8 cellular contexts compared by ENCODE assay signal in genomic region chr11:45885274-45885920, GRCh38. TPM values are rescaled to one million over a fixed set of nuclear protein-coding genes. Genes with fewer than 3 reads are reported as not detected.
DNase-seq lines count a peak whose midpoint lies in the region; ATAC-seq, FAIRE-seq and TF ChIP-seq lines count a peak whose summit lies in the region.

TSS of gene MAPK8IP1 (plus strand) at chr11:45885651. CDS start at chr11:45885821, 170 bp downstream.

- peak within 1 kb of the TSS in 6 of 7 donors; percentile 29 to 75 (median 52) for H3K27ac Mint-ChIP-seq in CD4-positive, alpha-beta memory T cell
- H3K27ac Mint-ChIP-seq in T-helper 2 cell treated with Interferon-gamma antibody and Interleukin-4, amounts not matched to agents 5 μg/mL and 100 μg/mL, for 36 hours: no peak within 1 kb of the TSS

- ATAC-seq in GM21423 (IDR thresholded peaks at IDR 0.05; ENCODE audit: unreplicated experiment) (peak; percentile 65), K562 (peak; percentile 87), GM21786 (IDR thresholded peaks at IDR 0.05; ENCODE audit: unreplicated experiment) (no peak)

- peaks cover 0 to 2% (median 0%) of the 10 kb centered on the region in 8 donors for H3K9me3 Mint-ChIP-seq in CD4-positive, alpha-beta memory T cell
- no peaks in the 10 kb centered on the region for H3K9me3 Mint-ChIP-seq in T-helper 2 cell treated with Interferon-gamma antibody and Interleukin-4, amounts not matched to agents 5 μg/mL and 100 μg/mL, for 36 hours

- H3K4me2 ChIP-seq in MM.1S (ENCODE audit: low read depth, low read length) (peak within 1 kb of the TSS; percentile 94; the same call in 1 of the 2 replicates), K562 (ENCODE audit: insufficient read depth, low read length) (peak within 1 kb of the TSS; percentile 52)

- H3K36me3 Mint-ChIP-seq in CD4-positive, alpha-beta memory T cell: peaks cover 16% of the 10 kb centered on the region in 2 donors
- H3K36me3 Mint-ChIP-seq in T-helper 2 cell treated with Interferon-gamma antibody and Interleukin-4, amounts not matched to agents 5 μg/mL and 100 μg/mL, for 36 hours (ENCODE audit: low read depth): peaks cover 4% of the 10 kb centered on the region

- 4% methylated on average over 18 of the region's 73 CpGs for WGBS in K562 (ENCODE audit: insufficient coverage, low coverage, missing lambda C conversion rate)

- no peaks in the 10 kb centered on the region for H3K9me2 ChIP-seq in MM.1S (replicated peaks; ENCODE audit: insufficient read depth, low read length)

- TF ChIP-seq RAD21 in K562 (CRISPR knock-in tag; conservative IDR thresholded peaks at IDR 0.05 in 1 of 2, IDR thresholded peaks at IDR 0.05 in 1 of 2): no peak

- H3K36me3 ChIP-seq in CD4-positive, alpha-beta memory T cell (ENCODE audit: insufficient read depth, low read length): peaks cover 14% of the 10 kb centered on the region
- H3K36me3 ChIP-seq in MM.1S (replicated peaks; ENCODE audit: insufficient read depth, low read length) (no peaks in the 10 kb centered on the region), K562 (ENCODE audit: control insufficient read depth, insufficient read depth, low read length) (peaks cover 21% of the 10 kb centered on the region; the same call in 2 of the 3 replicates)

- H3K4me1 ChIP-seq in CD4-positive, alpha-beta memory T cell (ENCODE audit: insufficient read depth, low read length): peaks cover 5% of the 10 kb centered on the region
- H3K4me1 ChIP-seq in MM.1S (ENCODE audit: low read length) (no peaks in the 10 kb centered on the region), K562 (replicated peaks in 1 of 2; ENCODE audit: control insufficient read depth in 2 of 2, insufficient read depth in 2 of 2, low read length in 2 of 2) (peaks cover 0 to 26% of the 10 kb centered on the region in 2 experiments; a peak in 3 of 5 replicates)

- H3K4me3 Mint-ChIP-seq in CD4-positive, alpha-beta memory T cell: peak within 1 kb of the TSS; percentile 69 to 84 (median 76)
- peak within 1 kb of the TSS; percentile 53 for H3K4me3 Mint-ChIP-seq in T-helper 2 cell treated with Interferon-gamma antibody and Interleukin-4, amounts not matched to agents 5 μg/mL and 100 μg/mL, for 36 hours

- no peak for TF ChIP-seq EP300 in K562 (IDR thresholded peaks at IDR 0.05; ENCODE audit: low read length)

- POLR2A ChIA-PET in CD4-positive, alpha-beta memory T cell (lab: Charles Lee; ENCODE audit: partially characterized antibody): no interaction called here
- POLR2A ChIA-PET in K562 (lab: Yijun Ruan, JAX): no interaction called here

- H2AFZ ChIP-seq in MM.1S (ENCODE audit: low read length): no peak within 1 kb of the TSS
- peak within 1 kb of the TSS; percentile 66; the same call in 1 of the 2 replicates for H2AFZ ChIP-seq in K562 (ENCODE audit: low read depth, low read length)

- peak; percentile 47 to 67 (median 58) for DNase-seq in CD4-positive, alpha-beta memory T cell
- DNase-seq in MM.1S (peak; percentile 76), K562 (ENCODE audit: extremely low read depth in 1 of 4, low spot score in 3 of 4) (peak; percentile 73 to 98 (median 94)), iPS-NIHi11 (ENCODE audit: low spot score) (peak; percentile 99)
- peak; percentile 39 for DNase-seq in T-helper 2 cell treated with Interferon-gamma antibody and Interleukin-4, amounts not matched to agents 5 μg/mL and 100 μg/mL, for 36 hours (ENCODE audit: low spot score)
- peak; percentile 11 to 24 for DNase-seq in stimulated activated CD4-positive, alpha-beta T cell treated with anti-CD3 and anti-CD28 coated beads, Interleukin-12 subunit alpha, Interleukin-12 subunit beta, amount 100 ng/mL, for 24 hours (ENCODE audit: low read depth in 2 of 2)

- no peaks in the 10 kb centered on the region for H3F3A ChIP-seq in MM.1S (ENCODE audit: insufficient read depth, low read length)

- TF ChIP-seq POLR2A in K562 (conservative IDR thresholded peaks at IDR 0.05): no peak

- H3K4me1 Mint-ChIP-seq in CD4-positive, alpha-beta memory T cell: peaks cover 8 to 16% (median 11%) of the 10 kb centered on the region in 4 donors
- peaks cover 1% of the 10 kb centered on the region for H3K4me1 Mint-ChIP-seq in T-helper 2 cell treated with Interferon-gamma antibody and Interleukin-4, amounts not matched to agents 5 μg/mL and 100 μg/mL, for 36 hours (ENCODE audit: low read depth)

- FAIRE-seq in K562 (lab: Jason Lieb, UNC): peak; percentile 35

- no peak within 1 kb of the TSS; the same call in 1 of the 2 replicates for H3K9ac ChIP-seq in MM.1S (ENCODE audit: low read length)
- peak within 1 kb of the TSS in 1 of 2 experiments; percentile 81; a peak in 2 of 4 replicates for H3K9ac ChIP-seq in K562 (ENCODE audit: insufficient read depth in 1 of 2, low read depth in 2 of 2, low read length in 2 of 2)

- no peaks in the 10 kb centered on the region for H3K9me3 ChIP-seq in CD4-positive, alpha-beta memory T cell (ENCODE audit: control insufficient read depth in 1 of 2, low read length in 2 of 2)
- H3K9me3 ChIP-seq in MM.1S (replicated peaks; ENCODE audit: insufficient read depth, low read length): no peaks in the 10 kb centered on the region
- H3K9me3 ChIP-seq in K562 (replicated peaks; ENCODE audit: control insufficient read depth, insufficient read depth, low read depth, low read length): no peaks in the 10 kb centered on the region

- H3K79me2 ChIP-seq in MM.1S (ENCODE audit: low read length): no peaks in the 10 kb centered on the region
- H3K79me2 ChIP-seq in K562 (ENCODE audit: control insufficient read depth, insufficient read depth, low read length): no peaks in the 10 kb centered on the region

- TF ChIP-seq CTCF in MM.1S (IDR thresholded peaks at IDR 0.05; ENCODE audit: low read length) (no peak), K562 (IDR thresholded peaks at IDR 0.05 in 2 of 3, conservative IDR thresholded peaks at IDR 0.05 in 1 of 3; ENCODE audit: insufficient read depth in 2 of 3, low read depth in 1 of 3, low read length in 3 of 3) (no peak)

- no TSS peak for BruUV-seq in K562 (replicated peaks; lab: Mats Ljungman, UMichigan)

- no peak within 1 kb of the TSS for H3K27ac ChIP-seq in CD4-positive, alpha-beta memory T cell (ENCODE audit: low read depth, low read length)
- H3K27ac ChIP-seq in MM.1S (ENCODE audit: low read length) (no peak within 1 kb of the TSS), K562 (ENCODE audit: extremely low read depth, low read depth, low read length) (no peak within 1 kb of the TSS)

- in situ Hi-C loops in K562 (cut with MboI): no loop called here

- H3K4me3 ChIP-seq in CD4-positive, alpha-beta memory T cell (ENCODE audit: low read length in 2 of 2): no peak within 1 kb of the TSS
- H3K4me3 ChIP-seq in MM.1S (ENCODE audit: low read length) (peak within 1 kb of the TSS; percentile 50; the same call in 1 of the 2 replicates), K562 (peak within 1 kb of the TSS; percentile 55)

- CTCF ChIA-PET in CD4-positive, alpha-beta memory T cell (lab: Charles Lee; ENCODE audit: partially characterized antibody): no interaction called here
- CTCF ChIA-PET in K562 (lab: Yijun Ruan, JAX; ENCODE audit: low intra/inter-chr PET ratio): interaction anchor here (0.6 kb wide), 1 partner anchor 433 kb away, joined by 3 read pairs; no protein-coding TSS in a partner anchor

- no peaks in the 10 kb centered on the region for H3K9me1 ChIP-seq in K562 (ENCODE audit: control insufficient read depth, insufficient read depth, low read length)

- H3K27me3 ChIP-seq in CD4-positive, alpha-beta memory T cell (ENCODE audit: insufficient read depth, low read length): no peaks in the 10 kb centered on the region
- H3K27me3 ChIP-seq in MM.1S (replicated peaks; ENCODE audit: insufficient read depth, low read length) (no peaks in the 10 kb centered on the region), K562 (ENCODE audit: control insufficient read depth in 2 of 2, insufficient read depth in 2 of 2, low read length in 2 of 2) (no peaks in the 10 kb centered on the region)

- H3K27me3 Mint-ChIP-seq in CD4-positive, alpha-beta memory T cell: peaks cover 0 to 4% of the 10 kb centered on the region in 2 donors
- H3K27me3 Mint-ChIP-seq in T-helper 2 cell treated with Interferon-gamma antibody and Interleukin-4, amounts not matched to agents 5 μg/mL and 100 μg/mL, for 36 hours (ENCODE audit: low read depth): peaks cover 4% of the 10 kb centered on the region

- H4K20me1 ChIP-seq in MM.1S (ENCODE audit: insufficient read depth, low read length) (no peaks in the 10 kb centered on the region), K562 (replicated peaks; ENCODE audit: control insufficient read depth, insufficient read depth, low read length) (peaks cover 30% of the 10 kb centered on the region)

- intact Hi-C loops in CD4-positive, alpha-beta memory T cell (cut with micrococcal nuclease): loop anchor here (2.0 to 10.0 kb wide), 3 partner anchors 13 to 509 kb away; partner anchors contain the start of gene CHRM4
- intact Hi-C loops in K562 (cut with micrococcal nuclease): no loop called here

TF ChIP-seq in K562, 482 proteins besides CTCF, POLR2A, EP300 and RAD21 (continues in another document):
- TF ChIP-seq CCNT2 (IDR thresholded peaks at IDR 0.05; ENCODE audit: borderline replicate concordance, extremely low read depth, insufficient read length, low read depth, low read length) (peak; percentile 41), ZNF197 (CRISPR knock-in tag; IDR thresholded peaks at IDR 0.05; ENCODE audit: low read depth) (0 out of 2 replicates have a peak, but pooled peaks have one; percentile 52), RBBP5 (IDR thresholded peaks at IDR 0.05; ENCODE audit: borderline replicate concordance, insufficient read depth, low read length, poor library complexity, severe bottlenecking) (peak; percentile 31), ARID1B (IDR thresholded peaks at IDR 0.05) (no peak), ZNF445 (CRISPR knock-in tag; IDR thresholded peaks at IDR 0.05; ENCODE audit: low read depth) (no peak)

RNA-seq across cellular contexts. Expression of gene MAPK8IP1, which starts in this region (rescaled TPM):
- total RNA-seq in CD4-positive, alpha-beta memory T cell: under 1 TPM; 0.73 to 0.86 TPM
- polyA plus RNA-seq in CD4-positive, alpha-beta memory T cell: under 1 TPM; 0.06 to 0.08 TPM
- 1.4 and 6.4 TPM in 2 replicates for total RNA-seq in K562 (2011; cell fraction: chromatin; rRNA removed; ENCODE audit: low replicate concordance)
- 4.3 and 4.5 TPM in 2 replicates for total RNA-seq in K562 (2011; cell fraction: nucleolus; rRNA removed)
- 2.4 and 2.6 TPM in 2 replicates for total RNA-seq in K562 (2011; cell fraction: nucleoplasm; rRNA removed)
- total RNA-seq in K562 (2014; rRNA removed): 5.4 and 8.0 TPM in 2 replicates
- 0.89 and 1.5 TPM in 2 replicates for total RNA-seq in K562 (2014; rRNA removed; fragmentation: Illumina TruSeq; extraction: Trizol)
- total RNA-seq in K562 (2015; rRNA removed; fragmentation: Illumina TruSeq; extraction: Trizol): 2.1 and 2.3 TPM in 2 replicates
- total RNA-seq in K562 (2021): 6.6 and 6.9 TPM in 2 replicates
- polyA plus RNA-seq in K562 (2011; rRNA removed): 2.5 and 3.9 TPM in 2 replicates
- 4.4 and 9.8 TPM in 2 replicates for polyA plus RNA-seq in K562 (2011; cell fraction: cytosol; rRNA removed)
- polyA plus RNA-seq in K562 (2011; cell fraction: nucleus; rRNA removed): 7.2 and 11.0 TPM in 2 replicates
- 3.3 and 3.7 TPM in 2 replicates for polyA plus RNA-seq in K562 (2012)
- 2.9 and 4.0 TPM in 2 replicates for polyA plus RNA-seq in K562 (2014; fragmentation: Illumina TruSeq; extraction: Trizol)
- under 1 TPM; 0.13 to 0.14 TPM for polyA plus RNA-seq in K562 (2014; fragmentation: Nextera tagmentation; extraction: Ambion mirVana)
- polyA plus RNA-seq in K562 (2014; rRNA removed): 4.3 and 4.9 TPM in 2 replicates
- 1.6 and 1.7 TPM in 2 replicates for polyA minus RNA-seq in K562 (2011; rRNA and poly(A)+ RNA removed)
- polyA minus RNA-seq in K562 (2011; cell fraction: cytosol; rRNA and poly(A)+ RNA removed): 4.6 and 9.6 TPM in 2 replicates
- polyA minus RNA-seq in K562 (2011; cell fraction: nucleus; rRNA and poly(A)+ RNA removed): 1.5 and 1.7 TPM in 2 replicates

Comparison
In these comparisons a context has a peak if more than half of its experiments do, and no peak if none do; other contexts are left out.
1. Peak in DNase-seq in CD4-positive, alpha-beta memory T cell; RNA of the gene not detected or under 1 TPM.
2. DNase-seq: peak in every context shown above with its lines; median percentile 99 in iPS-NIHi11; 94 in K562; 76 in MM.1S; 58 in CD4-positive, alpha-beta memory T cell; 39 in T-helper 2 cell treated with Interferon-gamma antibody and Interleukin-4, amounts not matched to agents 5 μg/mL and 100 μg/mL, for 36 hours; 18 in stimulated activated CD4-positive, alpha-beta T cell treated with anti-CD3 and anti-CD28 coated beads, Interleukin-12 subunit alpha, Interleukin-12 subunit beta, amount 100 ng/mL, for 24 hours.
3. H3K4me3 ChIP-seq: peak in MM.1S (single experiment) and K562 (single experiment); none in CD4-positive, alpha-beta memory T cell (0 of 2).